In genomic region chr1:186812560-186812959, GRCh38 we compare ENCODE assay signal across 24 cellular contexts. TPM values are rescaled to one million over a fixed set of nuclear protein-coding genes. Genes with fewer than 3 reads are reported as not detected.
A peak's percentile ranks its signal among the peaks of the same experiment; 100 is the strongest.
DNase-seq lines count a peak whose midpoint lies in the region; TF ChIP-seq lines count a peak whose summit lies in the region.
"Had no signal": no experiment of that assay in that cellular context is flagged by ENCODE, and none has a peak within 500 bp of the region (broad histone marks: within the 10 kb centered on the region; RNA-seq: fewer than 3 reads in every experiment).

No MANE protein-coding gene starts in this region.

- no peaks in the 10 kb centered on the region for H3K9me2 ChIP-seq in GM23248 (ENCODE audit: insufficient read depth)

- H3K4me1 ChIP-seq in GM23248 (ENCODE audit: insufficient read depth): no peaks in the 10 kb centered on the region; the same call in none of the 2 replicates
- H3K4me1 ChIP-seq: gastrocnemius medialis, left ventricle myocardium inferior, SJSA1 had no signal

- H3K27ac Mint-ChIP-seq in activated naive CD4-positive, alpha-beta T cell treated with anti-CD3 and anti-CD28 coated beads, Interleukin-2, amount 10 ng/mL, durations not matched to agents 7 days and 5 days: no peak overlapping the region
- H3K27ac Mint-ChIP-seq in Calu3 (ENCODE audit: unreplicated experiment): no peak overlapping the region
- H3K27ac Mint-ChIP-seq: activated naive CD8-positive, alpha-beta T cell treated with anti-CD3 and anti-CD28 coated beads for 36 hours; activated T-cell treated with anti-CD3 and anti-CD28 coated beads, Interleukin-2, amount 50 U/mL, for 72 hours; CD4-positive, alpha-beta memory T cell; effector memory CD8-positive, alpha-beta T cell; stimulated activated effector memory CD8-positive, alpha-beta T cell treated with anti-CD3 and anti-CD28 coated beads, Interleukin-12 subunit alpha, Interleukin-12 subunit beta, amount 100 ng/mL, for 72 hours; T-helper 2 cell treated with Interferon-gamma antibody and Interleukin-4, amounts not matched to agents 5 μg/mL and 100 μg/mL, for 36 hours had no signal

- no peaks in the 10 kb centered on the region for H3K36me3 ChIP-seq in GM23248 (ENCODE audit: low read depth)
- H3K36me3 ChIP-seq: gastrocnemius medialis, left ventricle myocardium inferior, SJSA1, thoracic aorta had no signal

- H3K27me3 ChIP-seq in GM23248 (replicated peaks; ENCODE audit: insufficient read depth): no peaks in the 10 kb centered on the region
- H3K27me3 ChIP-seq: gastrocnemius medialis, SJSA1 had no signal

- no peaks in the 10 kb centered on the region for H3K9me3 ChIP-seq in GM23248 (ENCODE audit: low read depth)
- H3K9me3 ChIP-seq: gastrocnemius medialis, left ventricle myocardium inferior, SJSA1, thoracic aorta had no signal

- intact Hi-C loops in Calu3 (cut with micrococcal nuclease; ENCODE audit: unreplicated experiment): no loop called here

- 0 out of 2 replicates have a peak overlapping the region, but pooled peaks have one; percentile 1 for H3K9ac ChIP-seq in GM23248

- peak; percentile 8 for DNase-seq in A172 (ENCODE audit: low spot score)
- peak; percentile 69 for DNase-seq in GM23248
- DNase-seq in brain pericyte (ENCODE audit: low read depth, low spot score): peak; percentile 61
- DNase-seq in hepatic stellate cell (ENCODE audit: low spot score): peak; percentile 32
- DNase-seq in activated naive CD4-positive, alpha-beta T cell treated with anti-CD3 and anti-CD28 coated beads, Interleukin-2, amount 10 ng/mL, durations not matched to agents 7 days and 5 days: no peak
- no peak for DNase-seq in inferior parietal cortex (ENCODE audit: extremely low spot score)
- no peak for DNase-seq in GDM1 (lab: John Stamatoyannopoulos, UW)
- DNase-seq in Calu3: no peak
- DNase-seq: activated CD8-positive, alpha-beta memory T cell treated with anti-CD3 and anti-CD28 coated beads for 24 hours; activated naive CD8-positive, alpha-beta T cell treated with anti-CD3 and anti-CD28 coated beads for 36 hours; activated T-cell treated with anti-CD3 and anti-CD28 coated beads, Interleukin-2, amount 50 U/mL, for 72 hours; CD4-positive, alpha-beta memory T cell; DMS79 treated with DMSO at 0.1 percent for 48 hours; effector memory CD8-positive, alpha-beta T cell; gastrocnemius medialis; H7; KBM-7; left ventricle myocardium inferior; NCI-H1105; NCI-H748 treated with DMSO at 0.1 percent for 48 hours had no signal

- no peaks in the 10 kb centered on the region for H3F3A ChIP-seq in GM23248 (ENCODE audit: insufficient read depth)

- H3K4me3 Mint-ChIP-seq in activated naive CD4-positive, alpha-beta T cell treated with anti-CD3 and anti-CD28 coated beads, Interleukin-2, amount 10 ng/mL, durations not matched to agents 7 days and 5 days: no peak overlapping the region
- H3K4me3 Mint-ChIP-seq in Calu3 (ENCODE audit: low read depth, unreplicated experiment): no peak overlapping the region
- H3K4me3 Mint-ChIP-seq: activated naive CD8-positive, alpha-beta T cell treated with anti-CD3 and anti-CD28 coated beads for 36 hours; activated T-cell treated with anti-CD3 and anti-CD28 coated beads, Interleukin-2, amount 50 U/mL, for 72 hours; CD4-positive, alpha-beta memory T cell; effector memory CD8-positive, alpha-beta T cell; stimulated activated effector memory CD8-positive, alpha-beta T cell treated with anti-CD3 and anti-CD28 coated beads, Interleukin-12 subunit alpha, Interleukin-12 subunit beta, amount 100 ng/mL, for 72 hours; T-helper 2 cell treated with Interferon-gamma antibody and Interleukin-4, amounts not matched to agents 5 μg/mL and 100 μg/mL, for 36 hours had no signal

- H3K27ac ChIP-seq in GM23248: peak overlapping the region; percentile 28
- H3K27ac ChIP-seq: gastrocnemius medialis, left ventricle myocardium inferior, SJSA1, thoracic aorta had no signal

- peak overlapping the region; percentile 48 for H2AFZ ChIP-seq in GM23248

- in situ Hi-C loops in GM23248 (cut with MboI): no loop called here

- BruUV-seq in Calu3 (replicated peaks; lab: Mats Ljungman, UMichigan): no TSS peak

- H3K9me3 Mint-ChIP-seq in activated naive CD4-positive, alpha-beta T cell treated with anti-CD3 and anti-CD28 coated beads, Interleukin-2, amount 10 ng/mL, durations not matched to agents 7 days and 5 days: no peaks in the 10 kb centered on the region
- no peaks in the 10 kb centered on the region for H3K9me3 Mint-ChIP-seq in Calu3 (ENCODE audit: low read depth, unreplicated experiment)
- H3K9me3 Mint-ChIP-seq: activated naive CD8-positive, alpha-beta T cell treated with anti-CD3 and anti-CD28 coated beads for 36 hours; activated T-cell treated with anti-CD3 and anti-CD28 coated beads, Interleukin-2, amount 50 U/mL, for 72 hours; T-helper 2 cell treated with Interferon-gamma antibody and Interleukin-4, amounts not matched to agents 5 μg/mL and 100 μg/mL, for 36 hours had no signal

- H4K20me1 ChIP-seq in GM23248 (ENCODE audit: insufficient read depth): no peaks in the 10 kb centered on the region

- no peaks in the 10 kb centered on the region for H3K79me2 ChIP-seq in GM23248 (ENCODE audit: insufficient read depth)

- no peaks in the 10 kb centered on the region for H3K27me3 Mint-ChIP-seq in activated naive CD4-positive, alpha-beta T cell treated with anti-CD3 and anti-CD28 coated beads, Interleukin-2, amount 10 ng/mL, durations not matched to agents 7 days and 5 days
- H3K27me3 Mint-ChIP-seq in Calu3 (ENCODE audit: unreplicated experiment): no peaks in the 10 kb centered on the region
- H3K27me3 Mint-ChIP-seq: effector memory CD8-positive, alpha-beta T cell had no signal

- no peaks in the 10 kb centered on the region for H3K4me1 Mint-ChIP-seq in activated naive CD4-positive, alpha-beta T cell treated with anti-CD3 and anti-CD28 coated beads, Interleukin-2, amount 10 ng/mL, durations not matched to agents 7 days and 5 days
- peaks cover under 1% of the 10 kb centered on the region for H3K4me1 Mint-ChIP-seq in Calu3 (ENCODE audit: low read depth, unreplicated experiment)
- H3K4me1 Mint-ChIP-seq: CD4-positive, alpha-beta memory T cell; stimulated activated effector memory CD8-positive, alpha-beta T cell treated with anti-CD3 and anti-CD28 coated beads, Interleukin-12 subunit alpha, Interleukin-12 subunit beta, amount 100 ng/mL, for 72 hours had no signal

- no peaks in the 10 kb centered on the region for H3K36me3 Mint-ChIP-seq in activated naive CD4-positive, alpha-beta T cell treated with anti-CD3 and anti-CD28 coated beads, Interleukin-2, amount 10 ng/mL, durations not matched to agents 7 days and 5 days
- no peaks in the 10 kb centered on the region for H3K36me3 Mint-ChIP-seq in Calu3 (ENCODE audit: insufficient read depth, unreplicated experiment)
- H3K36me3 Mint-ChIP-seq: activated naive CD8-positive, alpha-beta T cell treated with anti-CD3 and anti-CD28 coated beads for 36 hours; CD4-positive, alpha-beta memory T cell; stimulated activated effector memory CD8-positive, alpha-beta T cell treated with anti-CD3 and anti-CD28 coated beads, Interleukin-12 subunit alpha, Interleukin-12 subunit beta, amount 100 ng/mL, for 72 hours had no signal

- WGBS in GM23248 (ENCODE audit: low coverage in 1 of 2, low lambda C conversion rate in 2 of 2, missing lambda C conversion rate in 2 of 2), 2 experiments: 34 to 40% methylated on average over 4 of the region's 4 CpGs

- CTCF ChIA-PET in activated naive CD4-positive, alpha-beta T cell treated with anti-CD3 and anti-CD28 coated beads, Interleukin-2, amount 10 ng/mL, durations not matched to agents 7 days and 5 days (lab: Charles Lee): no interaction called here
- CTCF ChIA-PET in Calu3 (lab: Charles Lee): interaction anchor here (0.7 to 1.0 kb wide), 3 partner anchors 124 to 437 kb away, joined by 3 to 6 read pairs (median 6); partner anchors contain the start of gene TPR

- peak overlapping the region; percentile 3; the same call in 1 of the 2 replicates for H3K4me3 ChIP-seq in GM23248
- H3K4me3 ChIP-seq: gastrocnemius medialis, left ventricle myocardium inferior, SJSA1, thoracic aorta had no signal

- no peak for TF ChIP-seq CTCF in Calu3 (IDR thresholded peaks at IDR 0.05; ENCODE audit: unreplicated experiment)

- H3K4me2 ChIP-seq in GM23248 (ENCODE audit: unreplicated experiment): no peak overlapping the region

RNA-seq across cellular contexts. Expression of gene PLA2G4A, which starts 16.2 kb away (rescaled TPM):
- total RNA-seq in A172 (2014; rRNA removed; shearing (Covaris generic)): 0.07 and 0.36 TPM in 2 replicates
- total RNA-seq in GM23248 (2014; rRNA removed; shearing (Covaris generic)): 2.9 and 3.7 TPM in 2 replicates
- 1.5 and 1.6 TPM in 2 replicates for polyA plus RNA-seq in GM23248 (2016; fragmentation: Nextera tagmentation; extraction: Ambion mirVana)
- 29.8 and 36.0 TPM in 2 replicates for total RNA-seq in Calu3 (2022)
- polyA plus RNA-seq: CD4-positive, alpha-beta memory T cell had no signal

Comparison
In these comparisons a context has a peak if more than half of its experiments do, and no peak if none do; other contexts are left out.
1. DNase-seq: peak in A172 (single experiment), GM23248 (single experiment), brain pericyte (single experiment) and hepatic stellate cell (single experiment); none in activated naive CD4-positive, alpha-beta T cell treated with anti-CD3 and anti-CD28 coated beads, Interleukin-2, amount 10 ng/mL, durations not matched to agents 7 days and 5 days (single experiment), inferior parietal cortex (single experiment), GDM1 (single experiment) and Calu3 (single experiment).